Comparison of ENCODE assay signal across 8 cellular contexts in the genomic region with DNA sequence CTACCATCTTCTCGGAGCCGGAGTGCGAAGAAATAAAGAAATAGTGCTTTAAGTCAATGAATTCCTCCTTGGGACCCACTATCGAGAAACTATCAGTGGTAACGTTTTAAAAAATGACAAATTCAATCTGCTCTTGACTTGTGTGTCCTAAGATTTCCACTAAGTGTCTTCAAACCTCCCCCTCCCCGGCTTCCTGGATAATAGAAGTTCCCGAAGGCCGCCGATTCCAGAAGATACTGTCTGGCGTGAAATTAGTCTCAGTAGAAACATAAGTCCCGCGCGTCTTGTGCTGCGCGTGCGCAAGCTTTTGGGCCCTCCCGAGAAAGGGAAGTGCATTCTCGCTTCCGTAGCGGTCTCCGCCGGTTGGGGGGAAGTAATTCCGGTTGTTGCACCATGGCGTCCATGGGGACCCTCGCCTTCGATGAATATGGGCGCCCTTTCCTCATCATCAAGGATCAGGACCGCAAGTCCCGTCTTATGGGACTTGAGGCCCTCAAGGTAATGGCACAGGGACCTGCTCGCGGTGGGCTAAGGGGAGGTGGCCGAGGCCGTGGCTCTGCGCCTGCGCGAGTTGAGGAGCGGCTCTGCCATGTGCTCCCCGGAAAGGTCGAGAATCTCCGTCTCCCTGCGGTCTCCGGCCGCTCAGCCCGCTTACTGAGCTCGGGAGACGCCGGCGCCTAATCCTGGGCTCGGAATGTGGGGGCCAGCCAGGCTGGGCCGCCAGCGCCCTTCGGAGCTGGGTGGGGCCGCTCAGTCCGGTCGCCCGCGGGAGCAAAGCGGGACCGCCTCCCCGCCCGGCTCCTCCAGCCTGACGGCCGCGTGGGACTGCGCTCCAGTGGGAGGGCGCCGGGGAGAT. TPM values are rescaled to one million over a fixed set of nuclear protein-coding genes. Genes with fewer than 3 reads are reported as not detected.
DNase-seq lines count a peak whose midpoint lies in the region; ATAC-seq and TF ChIP-seq lines count a peak whose summit lies in the region.

A gene (plus strand): TSS at position 333 of the 856 bp plus-strand sequence. CDS start 61 bp downstream, at position 394.

- ATAC-seq in GM18868 (IDR thresholded peaks at IDR 0.05; ENCODE audit: unreplicated experiment) (peak; percentile 83), HG03108 (IDR thresholded peaks at IDR 0.05; ENCODE audit: unreplicated experiment) (peak; percentile 80)

- H3K36me3 ChIP-seq in A673 (ENCODE audit: insufficient read depth, low read length, poor library complexity, severe bottlenecking) (peaks cover 21% of the 10 kb centered on the region), breast epithelium (no peaks in the 10 kb centered on the region), iPS-20b (ENCODE audit: insufficient read depth, low read depth, low read length) (peaks cover 34% of the 10 kb centered on the region)

- TSS peak; percentile 54 for BruUV-seq in A673 (replicated peaks; lab: Mats Ljungman, UMichigan)

- TF ChIP-seq CTCF in A673 (conservative IDR thresholded peaks at IDR 0.05; ENCODE audit: low read depth, low read length) (no peak), VCaP (conservative IDR thresholded peaks at IDR 0.05) (no peak), breast epithelium (IDR thresholded peaks at IDR 0.05) (peak in 1 of 3 donors; percentile 12)

- TF ChIP-seq POLR2A in breast epithelium (IDR thresholded peaks at IDR 0.05): no peak

- POLR2A ChIA-PET in A673 (lab: Charles Lee; ENCODE audit: low non-redundant PET): no interaction called here

- H3K27me3 ChIP-seq in A673 (replicated peaks; ENCODE audit: insufficient read depth, low read depth, low read length, poor library complexity): no peaks in the 10 kb centered on the region
- no peaks in the 10 kb centered on the region for H3K27me3 ChIP-seq in breast epithelium
- H3K27me3 ChIP-seq in iPS-20b (ENCODE audit: insufficient read depth, low read length): no peaks in the 10 kb centered on the region

- H3K4me1 ChIP-seq in A673 (ENCODE audit: insufficient read depth, low read length, poor library complexity, severe bottlenecking) (peaks cover 14% of the 10 kb centered on the region), breast epithelium (peaks cover 0 to 16% of the 10 kb centered on the region in 2 donors), iPS-20b (ENCODE audit: insufficient read depth, low read length) (peaks cover 6% of the 10 kb centered on the region; the same call in 1 of the 2 replicates)

- peak within 1 kb of the TSS; percentile 100 for H3K9ac ChIP-seq in iPS-20b (ENCODE audit: low read depth, low read length)

- peak within 1 kb of the TSS; percentile 100 for H3K27ac ChIP-seq in A673 (ENCODE audit: low read depth, low read length, poor library complexity, severe bottlenecking)
- peak within 1 kb of the TSS; percentile 98 for H3K27ac ChIP-seq in VCaP
- H3K27ac ChIP-seq in breast epithelium: peak within 1 kb of the TSS; percentile 92 to 97
- H3K27ac ChIP-seq in iPS-20b (ENCODE audit: low read length): peak within 1 kb of the TSS; percentile 96
- peak within 1 kb of the TSS; percentile 65 to 100 (median 97) for H3K27ac ChIP-seq in skin epidermis

- intact Hi-C loops in A673 (cut with micrococcal nuclease; ENCODE audit: unreplicated experiment): loop anchor here (5.0 kb wide), 1 partner anchor 102 kb away; a partner anchor contains a TSS
- intact Hi-C loops in breast epithelium (cut with DNase I; ENCODE audit: low total_unique reads): no loop called here

- H3K4me3 ChIP-seq in A673 (ENCODE audit: low read depth, low read length, poor library complexity, severe bottlenecking) (peak within 1 kb of the TSS; percentile 88), breast epithelium (peak within 1 kb of the TSS; percentile 83 to 95 (median 93)), iPS-20b (ENCODE audit: low read length) (peak within 1 kb of the TSS; percentile 89), skin epidermis (peak within 1 kb of the TSS; percentile 64 to 100 (median 85))

- CTCF ChIA-PET in A673 (lab: Charles Lee): no interaction called here

- DNase-seq in A673 (ENCODE audit: low spot score): peak; percentile 98
- DNase-seq in NCI-H2196 (lab: John Stamatoyannopoulos, UW; ENCODE audit: unreplicated experiment): peak; percentile 95
- DNase-seq in breast epithelium (ENCODE audit: low spot score in 2 of 2): peak; percentile 90 to 91

- H3K9me3 ChIP-seq in A673 (ENCODE audit: low read depth, low read length, poor library complexity, severe bottlenecking) (no peaks in the 10 kb centered on the region), breast epithelium (no peaks in the 10 kb centered on the region), iPS-20b (ENCODE audit: insufficient read depth, low read depth, low read length) (no peaks in the 10 kb centered on the region)

RNA-seq across cellular contexts. Expression of the gene that starts here (rescaled TPM):
- total RNA-seq in A673 (2021) (651 and 675 TPM in 2 replicates), breast epithelium (100 to 1,000 TPM; 151 to 208 (median 180) TPM)

Comparison
In these comparisons a context has a peak if more than half of its experiments do, and no peak if none do; other contexts are left out.
1. Peak in every context shown above with its lines: DNase-seq, ATAC-seq, H3K4me3 ChIP-seq and H3K27ac ChIP-seq.